Comparison of ENCODE assay signal across 19 cellular contexts in the genomic region with DNA sequence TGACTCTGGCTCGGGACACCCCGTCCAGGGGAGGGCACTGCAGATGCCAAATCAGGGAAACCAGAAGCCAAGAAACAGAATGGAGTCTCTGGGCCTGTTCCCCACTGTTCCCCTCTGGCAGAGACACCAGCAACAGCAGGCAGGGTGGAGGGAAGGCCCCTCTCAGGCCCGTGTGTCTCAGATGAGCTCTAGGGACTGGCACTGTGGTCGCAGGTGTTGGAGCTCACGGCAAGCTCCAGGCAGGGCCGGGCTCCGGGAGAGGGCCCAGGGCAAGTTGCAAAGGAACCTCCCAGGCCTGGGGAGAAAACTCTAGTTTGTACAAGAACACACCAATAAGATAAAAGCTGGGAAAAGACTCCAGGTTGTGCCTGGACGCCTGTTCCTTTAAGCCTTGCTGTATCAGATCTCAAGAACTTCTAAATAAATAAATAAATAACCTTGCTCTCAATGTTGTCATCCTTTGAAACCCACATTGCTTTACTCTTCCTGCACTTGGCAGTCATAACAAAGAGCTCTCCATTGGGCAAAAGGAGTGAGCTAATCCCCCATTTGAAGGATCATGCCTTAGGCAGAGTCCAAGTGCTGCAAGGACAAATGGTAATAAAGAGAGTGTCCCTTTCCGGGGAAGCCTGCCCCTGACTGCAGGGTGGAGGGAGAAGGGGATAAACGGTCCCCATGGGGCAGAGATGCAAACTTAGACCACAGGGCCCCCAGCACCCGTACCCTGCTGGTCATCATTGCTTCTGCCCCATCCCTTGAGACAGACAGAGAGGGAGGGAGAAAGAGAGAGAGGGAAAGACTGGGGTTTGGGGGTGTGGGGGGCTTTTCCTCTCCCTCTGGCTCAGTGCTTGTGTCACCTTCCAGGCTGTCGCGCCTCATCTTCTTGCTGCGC. TPM values are rescaled to one million over a fixed set of nuclear protein-coding genes. Genes with fewer than 3 reads are reported as not detected.
DNase-seq lines count a peak whose midpoint lies in the region; ATAC-seq and TF ChIP-seq lines count a peak whose summit lies in the region.
"Had no signal": no experiment of that assay in that cellular context is flagged by ENCODE, and none has a peak within 500 bp of the region (broad histone marks: within the 10 kb centered on the region; RNA-seq: fewer than 3 reads in every experiment).

No MANE protein-coding gene starts in this region.

- H3K27me3 ChIP-seq in heart left ventricle: peaks cover 0 to 7% (median 0%) of the 10 kb centered on the region in 9 donors
- no peaks in the 10 kb centered on the region for H3K27me3 ChIP-seq in adrenal gland
- peaks cover 31% of the 10 kb centered on the region for H3K27me3 ChIP-seq in left ventricle myocardium inferior (ENCODE audit: low read depth)
- peaks cover 33% of the 10 kb centered on the region for H3K27me3 ChIP-seq in skeletal muscle satellite cell (ENCODE audit: control insufficient read depth, insufficient read depth, low read length)
- H3K27me3 ChIP-seq: right lobe of liver had no signal

- H3K27ac Mint-ChIP-seq in CD14-positive monocyte: no peak overlapping the region
- H3K27ac Mint-ChIP-seq: activated naive CD4-positive, alpha-beta T cell treated with anti-CD3 and anti-CD28 coated beads for 36 hours; mesothelial cell of epicardium had no signal

- no peaks in the 10 kb centered on the region for H3K36me3 Mint-ChIP-seq in CD14-positive monocyte
- H3K36me3 Mint-ChIP-seq: mesothelial cell of epicardium had no signal

- H3K9ac ChIP-seq in skeletal muscle satellite cell (ENCODE audit: low read depth, low read length): no peak overlapping the region

- ATAC-seq in heart left ventricle (peak in 3 of 4 donors; percentile 3 to 14 (median 6)), Right ventricle myocardium inferior (no peak), HG03025 (IDR thresholded peaks at IDR 0.05; ENCODE audit: low FRiP score, unreplicated experiment) (no peak)

- no peak overlapping the region for H3K4me3 ChIP-seq in heart left ventricle
- H3K4me3 ChIP-seq in adrenal gland: no peak overlapping the region
- H3K4me3 ChIP-seq in left ventricle myocardium inferior: no peak overlapping the region
- H3K4me3 ChIP-seq in skeletal muscle satellite cell (ENCODE audit: low read length): no peak overlapping the region
- H3K4me3 ChIP-seq: right lobe of liver, SK-N-MC had no signal

- TF ChIP-seq CTCF in heart left ventricle (IDR thresholded peaks at IDR 0.05) (no peak), adrenal gland (IDR thresholded peaks at IDR 0.05) (no peak), left ventricle myocardium inferior (IDR thresholded peaks at IDR 0.05; ENCODE audit: borderline replicate concordance) (no peak), CD14-positive monocyte (IDR thresholded peaks at IDR 0.05) (no peak)

- 75 to 77% (median 75%) methylated on average over 14 of the region's 14 CpGs for WGBS in heart left ventricle, 4 donors
- 70 to 80% (median 76%) methylated on average over 14 of the region's 14 CpGs for WGBS in adrenal gland, 4 donors

- peaks cover 5 to 29% (median 17%) of the 10 kb centered on the region in 3 donors for H3K27me3 Mint-ChIP-seq in CD14-positive monocyte (ENCODE audit: low read depth in 3 of 3)

- DNase-seq in heart left ventricle (no peak), Right ventricle myocardium inferior (ENCODE audit: missing footprints) (no peak), adrenal gland (peak in 2 of 7 donors; percentile 10 to 24), left ventricle myocardium inferior (no peak), CD14-positive monocyte (ENCODE audit: low spot score) (no peak)
- DNase-seq in stimulated activated CD4-positive, alpha-beta T cell treated with anti-CD3 and anti-CD28 coated beads, Interleukin-12 subunit alpha, Interleukin-12 subunit beta, amount 100 ng/mL, for 4 hours: no peak
- DNase-seq: activated CD4-positive, CD25-positive, alpha-beta regulatory T cell treated with anti-CD3 and anti-CD28 coated beads, Interleukin-2, amount 50 U/mL, for 72 hours; activated naive CD4-positive, alpha-beta T cell treated with anti-CD3 and anti-CD28 coated beads for 36 hours; NCI-H1694 treated with DMSO at 0.1 percent for 48 hours; NCI-H526 treated with DMSO at 0.1 percent for 48 hours; right lobe of liver; stimulated activated CD4-positive, alpha-beta T cell treated with anti-CD3 and anti-CD28 coated beads, Interleukin-2, amount 100 ng/mL, for 48 hours had no signal

- H3K4me1 Mint-ChIP-seq in CD14-positive monocyte: no peaks in the 10 kb centered on the region

- H3K9me3 Mint-ChIP-seq in CD14-positive monocyte: no peaks in the 10 kb centered on the region
- H3K9me3 Mint-ChIP-seq: activated naive CD4-positive, alpha-beta T cell treated with anti-CD3 and anti-CD28 coated beads for 36 hours; mesothelial cell of epicardium had no signal

- H3K27ac ChIP-seq in heart left ventricle (peak overlapping the region in 6 of 12 donors; percentile 5 to 52 (median 31)), adrenal gland (peak overlapping the region in 3 of 5 donors; percentile 15 to 59 (median 59)), left ventricle myocardium inferior (replicated peaks) (peak overlapping the region; percentile 51)
- H3K27ac ChIP-seq: neutrophil, right lobe of liver, SK-N-MC had no signal

- H3K4me3 Mint-ChIP-seq in CD14-positive monocyte: no peak overlapping the region
- H3K4me3 Mint-ChIP-seq: activated naive CD4-positive, alpha-beta T cell treated with anti-CD3 and anti-CD28 coated beads for 36 hours; mesothelial cell of epicardium had no signal

- H3K4me1 ChIP-seq in heart left ventricle: peaks cover 0 to 18% (median 12%) of the 10 kb centered on the region in 12 donors
- H3K4me1 ChIP-seq in adrenal gland (replicated peaks in 1 of 2): peaks cover 4 to 13% of the 10 kb centered on the region in 2 donors
- peaks cover 16% of the 10 kb centered on the region for H3K4me1 ChIP-seq in left ventricle myocardium inferior
- H3K4me1 ChIP-seq in skeletal muscle satellite cell (ENCODE audit: control insufficient read depth, insufficient read depth, low read length): peaks cover 10% of the 10 kb centered on the region
- H3K4me1 ChIP-seq: right lobe of liver had no signal

- H3K36me3 ChIP-seq in heart left ventricle (no peaks in the 10 kb centered on the region), adrenal gland (replicated peaks in 1 of 2) (no peaks in the 10 kb centered on the region), left ventricle myocardium inferior (no peaks in the 10 kb centered on the region), skeletal muscle satellite cell (ENCODE audit: insufficient read depth, low read length) (no peaks in the 10 kb centered on the region)
- H3K36me3 ChIP-seq: neutrophil, right lobe of liver had no signal

- H3K9me3 ChIP-seq in heart left ventricle (no peaks in the 10 kb centered on the region), adrenal gland (replicated peaks in 1 of 3) (no peaks in the 10 kb centered on the region), left ventricle myocardium inferior (replicated peaks) (no peaks in the 10 kb centered on the region), skeletal muscle satellite cell (replicated peaks; ENCODE audit: low read length) (no peaks in the 10 kb centered on the region)
- H3K9me3 ChIP-seq: neutrophil, right lobe of liver had no signal

- intact Hi-C loops in heart left ventricle (cut with DNase I): loop anchor here in 8 of 10 donors (5.0 to 10.0 kb wide), 3 partner anchors 385 to 677 kb away; partner anchors contain the start of gene TMEM131 (in 2 of the 8)
- intact Hi-C loops in Right ventricle myocardium inferior (cut with DNase I): no loop called here
- intact Hi-C loops in adrenal gland (cut with DNase I): no loop called here
- intact Hi-C loops in left ventricle myocardium inferior (cut with micrococcal nuclease): loop anchor here (10.0 kb wide), 1 partner anchor 575 kb away; no protein-coding TSS in a partner anchor
- intact Hi-C loops in CD14-positive monocyte (cut with micrococcal nuclease): loop anchor here (5.0 to 10.0 kb wide), 3 partner anchors 572 to 675 kb away; no protein-coding TSS in a partner anchor

- TF ChIP-seq POLR2A in heart left ventricle (IDR thresholded peaks at IDR 0.05): no peak
- TF ChIP-seq POLR2A in adrenal gland (IDR thresholded peaks at IDR 0.05): no peak

- H3K4me2 ChIP-seq in skeletal muscle satellite cell (ENCODE audit: low read length): peak overlapping the region; percentile 10

RNA-seq across cellular contexts. Expression of gene CNGA3, which starts 33.3 kb away (rescaled TPM):
- under 1 TPM in 1 of 9 donors, not detected in 8; 0.43 TPM for total RNA-seq in heart left ventricle
- not detected for polyA plus RNA-seq in heart left ventricle
- total RNA-seq in Right ventricle myocardium inferior: not detected
- under 1 TPM in 3 of 8 donors, not detected in 5; 0.11 to 0.28 (median 0.18) TPM for total RNA-seq in adrenal gland
- polyA plus RNA-seq in adrenal gland: under 1 TPM; 0.07 to 0.24 (median 0.16) TPM
- total RNA-seq in left ventricle myocardium inferior: not detected
- 0.44 TPM in 1 of 2 replicates, not detected in the other for total RNA-seq in skeletal muscle satellite cell (2012; rRNA removed)
- polyA plus RNA-seq in CD14-positive monocyte: not detected
- total RNA-seq: activated naive CD4-positive, alpha-beta T cell treated with anti-CD3 and anti-CD28 coated beads for 36 hours; esophagus mucosa; HT1080; mesothelial cell of epicardium; right lobe of liver had no signal

Comparison
In these comparisons a context has a peak if more than half of its experiments do, and no peak if none do; other contexts are left out.
1. ATAC-seq: peak in heart left ventricle (3 of 4); none in Right ventricle myocardium inferior (single experiment) and HG03025 (single experiment).
2. intact Hi-C loops: an anchor here in heart left ventricle (5.0 to 10.0 kb wide), left ventricle myocardium inferior (10.0 kb wide) and CD14-positive monocyte (5.0 to 10.0 kb wide); none called in Right ventricle myocardium inferior and adrenal gland.